In the genomic region with DNA sequence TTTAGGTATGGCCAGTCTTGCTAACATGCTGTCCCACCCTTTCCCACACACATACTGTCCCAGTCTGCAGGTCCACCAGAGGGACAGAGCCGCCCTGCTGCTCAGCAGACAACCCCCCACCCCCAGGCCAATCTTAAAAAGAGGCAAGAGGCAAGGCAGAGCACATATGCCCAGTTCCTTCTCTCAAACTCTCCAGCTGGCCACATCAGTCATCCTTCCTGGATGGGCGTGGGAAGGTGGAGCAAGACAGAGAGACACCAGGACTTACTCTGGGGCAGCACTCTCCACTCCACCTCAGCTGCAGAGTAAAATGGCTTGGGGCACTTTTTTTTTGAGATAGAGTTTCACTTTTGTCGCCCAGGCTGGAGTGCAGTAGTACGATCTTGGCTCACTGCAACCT, we compare ENCODE assay signal across 26 cellular contexts. TPM values are rescaled to one million over a fixed set of nuclear protein-coding genes. Genes with fewer than 3 reads are reported as not detected.
"Had no signal": no experiment of that assay in that cellular context is flagged by ENCODE, and none has a peak within 500 bp of the region (broad histone marks: within the 10 kb centered on the region; RNA-seq: fewer than 3 reads in every experiment).

No MANE protein-coding gene starts in this region.

- H3K4me3 ChIP-seq: ascending aorta, body of pancreas, Peyer's patch, SK-N-MC had no signal

- H3K27ac Mint-ChIP-seq: activated B cell treated with CpG ODN at 0.5 μM for 24 hours; activated CD4-positive, alpha-beta T cell treated with anti-CD3 and anti-CD28 coated beads, Interleukin-2, amount 10 ng/mL, durations not matched to agents 7 days and 5 days; activated CD8-positive, alpha-beta T cell treated with anti-CD3 and anti-CD28 coated beads for 36 hours; activated naive CD4-positive, alpha-beta T cell treated with anti-CD3 and anti-CD28 coated beads, Interleukin-2, amount 50 U/mL, for 72 hours; activated naive CD8-positive, alpha-beta T cell treated with anti-CD3 and anti-CD28 coated beads, Interleukin-2, amount 50 U/mL, for 24 hours; activated T-cell treated with anti-CD3 and anti-CD28 coated beads, Interleukin-2, amount 50 U/mL, for 24 hours; activated T-helper 1 cell treated with anti-CD3 and anti-CD28 coated beads, Interleukin-12 subunit alpha, Interleukin-12 subunit beta, Interleukin-2, Interleukin-4 antibody, amounts not matched to agents 30 ng/mL and 10 ng/mL and 1 ng/mL, durations not matched to agents 14 hours and 24 hours and 36 hours; T-cell had no signal

- H3K36me3 Mint-ChIP-seq: activated naive CD4-positive, alpha-beta T cell treated with anti-CD3 and anti-CD28 coated beads, Interleukin-2, amount 50 U/mL, for 72 hours; T-cell had no signal

- H3K9me3 Mint-ChIP-seq: activated B cell treated with CpG ODN at 0.5 μM for 24 hours; activated CD4-positive, alpha-beta T cell treated with anti-CD3 and anti-CD28 coated beads, Interleukin-2, amount 10 ng/mL, durations not matched to agents 7 days and 5 days; activated CD8-positive, alpha-beta T cell treated with anti-CD3 and anti-CD28 coated beads for 36 hours; activated naive CD4-positive, alpha-beta T cell treated with anti-CD3 and anti-CD28 coated beads, Interleukin-2, amount 50 U/mL, for 72 hours; activated naive CD8-positive, alpha-beta T cell treated with anti-CD3 and anti-CD28 coated beads, Interleukin-2, amount 50 U/mL, for 24 hours; activated T-cell treated with anti-CD3 and anti-CD28 coated beads, Interleukin-2, amount 50 U/mL, for 24 hours; activated T-helper 1 cell treated with anti-CD3 and anti-CD28 coated beads, Interleukin-12 subunit alpha, Interleukin-12 subunit beta, Interleukin-2, Interleukin-4 antibody, amounts not matched to agents 30 ng/mL and 10 ng/mL and 1 ng/mL, durations not matched to agents 14 hours and 24 hours and 36 hours; T-cell had no signal

- H3K9me3 ChIP-seq: ascending aorta, body of pancreas, Peyer's patch had no signal

- H3K4me1 Mint-ChIP-seq: activated B cell treated with CpG ODN at 0.5 μM for 24 hours; activated CD4-positive, alpha-beta T cell treated with anti-CD3 and anti-CD28 coated beads, Interleukin-2, amount 10 ng/mL, durations not matched to agents 7 days and 5 days; activated naive CD8-positive, alpha-beta T cell treated with anti-CD3 and anti-CD28 coated beads, Interleukin-2, amount 50 U/mL, for 24 hours; T-cell had no signal

- H3K4me1 ChIP-seq: ascending aorta, body of pancreas, Peyer's patch had no signal

- H3K36me3 ChIP-seq: ascending aorta, Peyer's patch had no signal

- H3K27me3 ChIP-seq: ascending aorta, body of pancreas, Peyer's patch had no signal

- DNase-seq: activated B cell treated with CpG ODN at 0.5 μM for 24 hours; activated CD4-positive, alpha-beta T cell treated with anti-CD3 and anti-CD28 coated beads for 1 hour; activated CD4-positive, alpha-beta T cell treated with anti-CD3 and anti-CD28 coated beads, Interleukin-2, amount 10 ng/mL, durations not matched to agents 7 days and 5 days; activated CD8-positive, alpha-beta T cell treated with anti-CD3 and anti-CD28 coated beads for 36 hours; activated effector memory CD4-positive, alpha-beta T cell treated with Interleukin-2 at 50 U/mL for 16 hours; activated naive CD4-positive, alpha-beta T cell treated with Interleukin-2 at 50 U/mL for 16 hours; activated naive CD8-positive, alpha-beta T cell treated with anti-CD3 and anti-CD28 coated beads, Interleukin-2, amount 50 U/mL, for 24 hours; activated T-cell treated with anti-CD3 and anti-CD28 coated beads, Interleukin-2, amount 50 U/mL, for 24 hours; amniotic stem cell; body of pancreas; central memory CD4-positive, alpha-beta T cell; MM.1S; NCI-H1105; NCI-H1436; NCI-H1694 treated with DMSO at 0.1 percent for 48 hours; NCI-H2029 treated with DMSO at 0.1 percent for 48 hours; NCI-H524; Peyer's patch; SHP77 treated with DMSO at 0.1 percent for 48 hours; T-helper 2 cell; T1000 had no signal

- H3K27me3 Mint-ChIP-seq: activated CD4-positive, alpha-beta T cell treated with anti-CD3 and anti-CD28 coated beads, Interleukin-2, amount 10 ng/mL, durations not matched to agents 7 days and 5 days; activated T-cell treated with anti-CD3 and anti-CD28 coated beads, Interleukin-2, amount 50 U/mL, for 24 hours had no signal

- H3K27ac ChIP-seq: ascending aorta, body of pancreas, Peyer's patch, SK-N-MC had no signal

- ATAC-seq: activated CD8-positive, alpha-beta T cell treated with anti-CD3 and anti-CD28 coated beads for 36 hours; activated naive CD4-positive, alpha-beta T cell treated with anti-CD3 and anti-CD28 coated beads, Interleukin-2, amount 50 U/mL, for 72 hours; activated naive CD8-positive, alpha-beta T cell treated with anti-CD3 and anti-CD28 coated beads, Interleukin-2, amount 50 U/mL, for 24 hours; body of pancreas; T-cell had no signal

- H3K4me3 Mint-ChIP-seq: activated B cell treated with CpG ODN at 0.5 μM for 24 hours; activated CD4-positive, alpha-beta T cell treated with anti-CD3 and anti-CD28 coated beads, Interleukin-2, amount 10 ng/mL, durations not matched to agents 7 days and 5 days; activated CD8-positive, alpha-beta T cell treated with anti-CD3 and anti-CD28 coated beads for 36 hours; activated naive CD8-positive, alpha-beta T cell treated with anti-CD3 and anti-CD28 coated beads, Interleukin-2, amount 50 U/mL, for 24 hours; activated T-cell treated with anti-CD3 and anti-CD28 coated beads, Interleukin-2, amount 50 U/mL, for 24 hours; activated T-helper 1 cell treated with anti-CD3 and anti-CD28 coated beads, Interleukin-12 subunit alpha, Interleukin-12 subunit beta, Interleukin-2, Interleukin-4 antibody, amounts not matched to agents 30 ng/mL and 10 ng/mL and 1 ng/mL, durations not matched to agents 14 hours and 24 hours and 36 hours; T-cell had no signal

RNA-seq across cellular contexts. Expression of a gene that starts 53.5 kb away (rescaled TPM):
- total RNA-seq: activated CD4-positive, alpha-beta T cell treated with anti-CD3 and anti-CD28 coated beads, Interleukin-2, amount 10 ng/mL, durations not matched to agents 7 days and 5 days had no signal
